In the genomic region with DNA sequence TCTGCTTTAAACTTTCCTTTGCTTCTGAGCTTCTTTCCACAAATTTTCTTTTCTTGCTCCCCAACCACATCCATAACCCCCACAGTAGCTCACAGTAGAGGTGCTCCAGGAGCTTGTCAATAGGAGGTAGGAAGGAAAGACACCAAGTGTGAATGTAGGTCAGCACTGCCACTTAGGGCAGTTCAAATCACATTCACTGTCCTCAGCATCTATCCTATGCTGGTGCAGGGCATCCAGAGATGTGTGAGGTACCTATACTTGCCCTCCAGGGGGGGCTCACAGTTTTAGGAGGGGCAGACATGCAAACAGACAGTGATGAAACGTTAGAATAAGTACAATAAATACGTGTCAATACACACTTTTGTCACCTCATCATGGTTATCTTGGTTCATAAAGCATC, we compare ENCODE assay signal across 1 cellular context.
TF ChIP-seq lines count a peak whose summit lies in the region.

No MANE protein-coding gene starts in this region.

TF ChIP-seq in GM23338, 12 proteins besides CTCF, POLR2A, EP300 and RAD21 (continued from another document):
- TF ChIP-seq ETS1 (IDR thresholded peaks at IDR 0.05) (no peak), ZNF331 (CRISPR knock-in tag; IDR thresholded peaks at IDR 0.05; ENCODE audit: low read depth) (no peak)
